19 cellular contexts compared by ENCODE assay signal in genomic region chr14:71625175-71625574, GRCh38.
"Had no signal": no experiment of that assay in that cellular context is flagged by ENCODE, and none has a peak within 500 bp of the region (broad histone marks: within the 10 kb centered on the region; RNA-seq: fewer than 3 reads in every experiment).

No MANE protein-coding gene starts in this region.

- H3K36me3 ChIP-seq: gastrocnemius medialis, neural progenitor cell had no signal

- H3K27ac Mint-ChIP-seq: activated B cell treated with CpG ODN at 0.5 μM for 24 hours; activated CD8-positive, alpha-beta T cell treated with anti-CD3 and anti-CD28 coated beads for 36 hours; activated naive CD8-positive, alpha-beta T cell treated with anti-CD3 and anti-CD28 coated beads, Interleukin-2, amount 10 ng/mL, durations not matched to agents 7 days and 5 days; mesothelial cell of epicardium; neural progenitor cell; stimulated activated memory B cell treated with anti-CD40 and anti-IgM and Interleukin-4, amounts not matched to agents 10 μg/mL and 1 μg/mL and 100 μg/mL, for 72 hours; T-helper 1 cell treated with Interleukin-12 subunit alpha and Interleukin-12 subunit beta and Interleukin-4 antibody, amounts not matched to agents 30 μg/mL and 1 μg/mL, for 36 hours had no signal

- H3K9ac ChIP-seq: neural progenitor cell had no signal

- ATAC-seq: activated CD8-positive, alpha-beta T cell treated with anti-CD3 and anti-CD28 coated beads for 36 hours; gastrocnemius medialis; heart right ventricle; left colon; pancreas; stimulated activated memory B cell treated with anti-CD40 and anti-IgM and Interleukin-4, amounts not matched to agents 10 μg/mL and 1 μg/mL and 100 μg/mL, for 72 hours had no signal

- H3K27me3 ChIP-seq: gastrocnemius medialis, heart right ventricle, neural progenitor cell, pancreas had no signal

- H3K9me3 ChIP-seq: gastrocnemius medialis, heart right ventricle, pancreas had no signal

- H3K4me3 Mint-ChIP-seq: activated B cell treated with CpG ODN at 0.5 μM for 24 hours; activated CD8-positive, alpha-beta T cell treated with anti-CD3 and anti-CD28 coated beads for 36 hours; activated naive CD8-positive, alpha-beta T cell treated with anti-CD3 and anti-CD28 coated beads, Interleukin-2, amount 10 ng/mL, durations not matched to agents 7 days and 5 days; mesothelial cell of epicardium; neural progenitor cell; stimulated activated memory B cell treated with anti-CD40 and anti-IgM and Interleukin-4, amounts not matched to agents 10 μg/mL and 1 μg/mL and 100 μg/mL, for 72 hours; T-helper 1 cell treated with Interleukin-12 subunit alpha and Interleukin-12 subunit beta and Interleukin-4 antibody, amounts not matched to agents 30 μg/mL and 1 μg/mL, for 36 hours had no signal

- H3K9me3 Mint-ChIP-seq: activated B cell treated with CpG ODN at 0.5 μM for 24 hours; activated CD8-positive, alpha-beta T cell treated with anti-CD3 and anti-CD28 coated beads for 36 hours; activated naive CD8-positive, alpha-beta T cell treated with anti-CD3 and anti-CD28 coated beads, Interleukin-2, amount 10 ng/mL, durations not matched to agents 7 days and 5 days; neural progenitor cell; stimulated activated memory B cell treated with anti-CD40 and anti-IgM and Interleukin-4, amounts not matched to agents 10 μg/mL and 1 μg/mL and 100 μg/mL, for 72 hours; T-helper 1 cell treated with Interleukin-12 subunit alpha and Interleukin-12 subunit beta and Interleukin-4 antibody, amounts not matched to agents 30 μg/mL and 1 μg/mL, for 36 hours had no signal

- DNase-seq: activated B cell treated with CpG ODN at 0.5 μM for 24 hours; activated CD4-positive, alpha-beta T cell treated with anti-CD3 and anti-CD28 coated beads for 48 hours; activated CD8-positive, alpha-beta T cell treated with anti-CD3 and anti-CD28 coated beads for 36 hours; activated gamma-delta T cell; activated naive CD8-positive, alpha-beta T cell treated with anti-CD3 and anti-CD28 coated beads, Interleukin-2, amount 10 ng/mL, durations not matched to agents 7 days and 5 days; activated T-cell treated with anti-CD3 and anti-CD28 coated beads, Interleukin-2, amount 50 U/mL, for 48 hours; aorta; dermis blood vessel endothelial cell; gastrocnemius medialis; heart right ventricle; left colon; pancreas; stimulated activated CD4-positive, alpha-beta T cell treated with anti-CD3 and anti-CD28 coated beads, Interleukin-2, amount 100 ng/mL, for 48 hours had no signal

- H3K27me3 Mint-ChIP-seq: activated B cell treated with CpG ODN at 0.5 μM for 24 hours; activated CD8-positive, alpha-beta T cell treated with anti-CD3 and anti-CD28 coated beads for 36 hours; activated naive CD8-positive, alpha-beta T cell treated with anti-CD3 and anti-CD28 coated beads, Interleukin-2, amount 10 ng/mL, durations not matched to agents 7 days and 5 days; stimulated activated memory B cell treated with anti-CD40 and anti-IgM and Interleukin-4, amounts not matched to agents 10 μg/mL and 1 μg/mL and 100 μg/mL, for 72 hours had no signal

- H3K27ac ChIP-seq: epithelial cell of prostate, gastrocnemius medialis, heart right ventricle, neural progenitor cell, pancreas had no signal

- H3K4me3 ChIP-seq: gastrocnemius medialis, heart right ventricle, lung, neural progenitor cell, pancreas had no signal

- H3K4me1 ChIP-seq: gastrocnemius medialis, heart right ventricle, pancreas had no signal
